36 cellular contexts compared by ENCODE assay signal in the genomic region with DNA sequence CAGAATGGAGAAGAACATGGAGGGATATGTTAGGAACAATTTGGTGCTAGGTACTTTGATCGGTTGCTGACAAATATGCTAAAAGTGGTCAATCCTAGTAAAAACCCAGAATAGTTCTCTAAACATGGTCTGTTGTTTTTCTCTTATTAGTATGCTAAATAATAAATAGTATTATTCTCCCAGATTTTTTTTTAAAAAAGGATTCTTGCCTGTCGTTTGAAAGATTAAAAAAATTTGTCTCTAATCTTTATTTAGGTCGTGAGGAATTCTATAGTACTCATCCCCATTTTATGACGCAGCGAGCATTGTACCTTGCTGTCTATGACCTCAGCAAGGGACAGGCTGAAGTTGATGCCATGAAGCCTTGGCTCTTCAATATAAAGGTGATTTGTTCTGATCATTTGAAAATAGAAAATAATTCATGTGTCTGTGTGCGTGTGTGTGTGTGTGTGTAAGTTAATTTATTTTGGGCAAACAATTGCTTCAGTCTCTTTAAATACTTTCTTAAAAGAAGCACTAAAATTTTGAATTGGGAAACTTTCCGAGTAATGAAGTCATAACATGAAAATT.
"Had no signal": no experiment of that assay in that cellular context is flagged by ENCODE, and none has a peak within 500 bp of the region (broad histone marks: within the 10 kb centered on the region; RNA-seq: fewer than 3 reads in every experiment).

No MANE protein-coding gene starts in this region.

- ATAC-seq: activated CD4-positive, alpha-beta T cell treated with anti-CD3 and anti-CD28 coated beads for 36 hours; activated CD4-positive, CD25-positive, alpha-beta regulatory T cell treated with anti-CD3 and anti-CD28 coated beads, Interleukin-2, amount 50 U/mL, for 24 hours; activated CD8-positive, alpha-beta memory T cell treated with anti-CD3 and anti-CD28 coated beads, Interleukin-2, amount 10 ng/mL, durations not matched to agents 7 days and 5 days; activated CD8-positive, alpha-beta T cell treated with anti-CD3 and anti-CD28 coated beads, Interleukin-2, amount 10 ng/mL, durations not matched to agents 7 days and 5 days; activated naive CD8-positive, alpha-beta T cell treated with anti-CD3 and anti-CD28 coated beads, Interleukin-2, amount 50 U/mL, for 24 hours had no signal

- H3K9me3 Mint-ChIP-seq: activated CD4-positive, alpha-beta memory T cell treated with anti-CD3 and anti-CD28 coated beads, Interleukin-2, amount 10 ng/mL, durations not matched to agents 7 days and 5 days; activated CD4-positive, alpha-beta T cell treated with anti-CD3 and anti-CD28 coated beads, Interleukin-2, amount 10 ng/mL, durations not matched to agents 7 days and 5 days; activated naive CD4-positive, alpha-beta T cell treated with anti-CD3 and anti-CD28 coated beads, Interleukin-2, amount 10 ng/mL, durations not matched to agents 7 days and 5 days; activated naive CD4-positive, alpha-beta T cell treated with anti-CD3 and anti-CD28 coated beads, Interleukin-2, amount 50 U/mL, for 24 hours; activated naive CD8-positive, alpha-beta T cell treated with anti-CD3 and anti-CD28 coated beads, Interleukin-2, amount 10 ng/mL, durations not matched to agents 7 days and 5 days; activated naive CD8-positive, alpha-beta T cell treated with anti-CD3 and anti-CD28 coated beads, Interleukin-2, amount 50 U/mL, for 24 hours; activated T-cell treated with anti-CD3 and anti-CD28 coated beads, Interleukin-2, amount 50 U/mL, for 24 hours; activated T-helper 2 cell treated with anti-CD3 and anti-CD28 coated beads, Interferon-gamma antibody, Interleukin-2, Interleukin-4, amounts not matched to agents 10 μg/mL and 5 μg/mL and 100 μg/mL, durations not matched to agents 14 hours and 24 hours and 36 hours; brain; central memory CD8-positive, alpha-beta T cell; T-helper 1 cell treated with Interleukin-12 subunit alpha and Interleukin-12 subunit beta and Interleukin-4 antibody, amounts not matched to agents 30 μg/mL and 1 μg/mL, for 36 hours; T-helper 2 cell treated with Interferon-gamma antibody and Interleukin-4, amounts not matched to agents 5 μg/mL and 100 μg/mL, for 36 hours had no signal

- H3K36me3 ChIP-seq: cardiac muscle cell had no signal

- H3K27ac Mint-ChIP-seq: activated CD4-positive, alpha-beta memory T cell treated with anti-CD3 and anti-CD28 coated beads, Interleukin-2, amount 10 ng/mL, durations not matched to agents 7 days and 5 days; activated CD4-positive, alpha-beta T cell treated with anti-CD3 and anti-CD28 coated beads for 36 hours; activated CD4-positive, alpha-beta T cell treated with anti-CD3 and anti-CD28 coated beads, Interleukin-2, amount 10 ng/mL, durations not matched to agents 7 days and 5 days; activated CD8-positive, alpha-beta memory T cell treated with anti-CD3 and anti-CD28 coated beads, Interleukin-2, amount 10 ng/mL, durations not matched to agents 7 days and 5 days; activated CD8-positive, alpha-beta T cell treated with anti-CD3 and anti-CD28 coated beads, Interleukin-2, amount 10 ng/mL, durations not matched to agents 7 days and 5 days; activated naive CD4-positive, alpha-beta T cell treated with anti-CD3 and anti-CD28 coated beads, Interleukin-2, amount 10 ng/mL, durations not matched to agents 7 days and 5 days; activated naive CD4-positive, alpha-beta T cell treated with anti-CD3 and anti-CD28 coated beads, Interleukin-2, amount 50 U/mL, for 24 hours; activated naive CD8-positive, alpha-beta T cell; activated naive CD8-positive, alpha-beta T cell treated with anti-CD3 and anti-CD28 coated beads, Interleukin-2, amount 10 ng/mL, durations not matched to agents 7 days and 5 days; activated naive CD8-positive, alpha-beta T cell treated with anti-CD3 and anti-CD28 coated beads, Interleukin-2, amount 50 U/mL, for 24 hours; activated T-cell treated with anti-CD3 and anti-CD28 coated beads, Interleukin-2, amount 50 U/mL, for 24 hours; activated T-helper 2 cell treated with anti-CD3 and anti-CD28 coated beads, Interferon-gamma antibody, Interleukin-2, Interleukin-4, amounts not matched to agents 10 μg/mL and 5 μg/mL and 100 μg/mL, durations not matched to agents 14 hours and 24 hours and 36 hours; brain; T-helper 1 cell treated with Interleukin-12 subunit alpha and Interleukin-12 subunit beta and Interleukin-4 antibody, amounts not matched to agents 30 μg/mL and 1 μg/mL, for 36 hours; T-helper 2 cell treated with Interferon-gamma antibody and Interleukin-4, amounts not matched to agents 5 μg/mL and 100 μg/mL, for 36 hours had no signal

- H3K4me3 Mint-ChIP-seq: activated CD4-positive, alpha-beta memory T cell treated with anti-CD3 and anti-CD28 coated beads, Interleukin-2, amount 10 ng/mL, durations not matched to agents 7 days and 5 days; activated CD4-positive, alpha-beta T cell treated with anti-CD3 and anti-CD28 coated beads for 36 hours; activated CD4-positive, alpha-beta T cell treated with anti-CD3 and anti-CD28 coated beads, Interleukin-2, amount 10 ng/mL, durations not matched to agents 7 days and 5 days; activated CD8-positive, alpha-beta memory T cell treated with anti-CD3 and anti-CD28 coated beads, Interleukin-2, amount 10 ng/mL, durations not matched to agents 7 days and 5 days; activated CD8-positive, alpha-beta T cell treated with anti-CD3 and anti-CD28 coated beads, Interleukin-2, amount 10 ng/mL, durations not matched to agents 7 days and 5 days; activated naive CD4-positive, alpha-beta T cell treated with anti-CD3 and anti-CD28 coated beads, Interleukin-2, amount 10 ng/mL, durations not matched to agents 7 days and 5 days; activated naive CD4-positive, alpha-beta T cell treated with anti-CD3 and anti-CD28 coated beads, Interleukin-2, amount 50 U/mL, for 24 hours; activated naive CD8-positive, alpha-beta T cell; activated naive CD8-positive, alpha-beta T cell treated with anti-CD3 and anti-CD28 coated beads, Interleukin-2, amount 10 ng/mL, durations not matched to agents 7 days and 5 days; activated naive CD8-positive, alpha-beta T cell treated with anti-CD3 and anti-CD28 coated beads, Interleukin-2, amount 50 U/mL, for 24 hours; activated T-cell treated with anti-CD3 and anti-CD28 coated beads, Interleukin-2, amount 50 U/mL, for 24 hours; brain; central memory CD8-positive, alpha-beta T cell; T-helper 1 cell treated with Interleukin-12 subunit alpha and Interleukin-12 subunit beta and Interleukin-4 antibody, amounts not matched to agents 30 μg/mL and 1 μg/mL, for 36 hours; T-helper 2 cell treated with Interferon-gamma antibody and Interleukin-4, amounts not matched to agents 5 μg/mL and 100 μg/mL, for 36 hours had no signal

- H3K4me3 ChIP-seq: ascending aorta, cardiac muscle cell had no signal

- H3K27ac ChIP-seq: ascending aorta, cardiac muscle cell, VCaP had no signal

- H3K27me3 Mint-ChIP-seq: activated CD4-positive, alpha-beta T cell treated with anti-CD3 and anti-CD28 coated beads for 36 hours; activated CD8-positive, alpha-beta memory T cell treated with anti-CD3 and anti-CD28 coated beads, Interleukin-2, amount 10 ng/mL, durations not matched to agents 7 days and 5 days; activated naive CD4-positive, alpha-beta T cell treated with anti-CD3 and anti-CD28 coated beads, Interleukin-2, amount 10 ng/mL, durations not matched to agents 7 days and 5 days; activated naive CD4-positive, alpha-beta T cell treated with anti-CD3 and anti-CD28 coated beads, Interleukin-2, amount 50 U/mL, for 24 hours; activated naive CD8-positive, alpha-beta T cell; activated T-cell treated with anti-CD3 and anti-CD28 coated beads, Interleukin-2, amount 50 U/mL, for 24 hours; brain; central memory CD8-positive, alpha-beta T cell had no signal

- H3K36me3 Mint-ChIP-seq: activated CD8-positive, alpha-beta memory T cell treated with anti-CD3 and anti-CD28 coated beads, Interleukin-2, amount 10 ng/mL, durations not matched to agents 7 days and 5 days; activated naive CD4-positive, alpha-beta T cell treated with anti-CD3 and anti-CD28 coated beads, Interleukin-2, amount 10 ng/mL, durations not matched to agents 7 days and 5 days; activated naive CD4-positive, alpha-beta T cell treated with anti-CD3 and anti-CD28 coated beads, Interleukin-2, amount 50 U/mL, for 24 hours; activated naive CD8-positive, alpha-beta T cell; activated naive CD8-positive, alpha-beta T cell treated with anti-CD3 and anti-CD28 coated beads, Interleukin-2, amount 10 ng/mL, durations not matched to agents 7 days and 5 days; brain had no signal

- H3K9me3 ChIP-seq: ascending aorta had no signal

- DNase-seq: activated CD4-positive, alpha-beta memory T cell treated with anti-CD3 and anti-CD28 coated beads, Interleukin-2, amount 10 ng/mL, durations not matched to agents 7 days and 5 days; activated CD4-positive, alpha-beta T cell treated with anti-CD3 and anti-CD28 coated beads for 1 hour; activated CD4-positive, alpha-beta T cell treated with anti-CD3 and anti-CD28 coated beads for 36 hours; activated CD4-positive, alpha-beta T cell treated with anti-CD3 and anti-CD28 coated beads for 48 hours; activated CD4-positive, alpha-beta T cell treated with anti-CD3 and anti-CD28 coated beads, Interleukin-2, amount 10 ng/mL, durations not matched to agents 7 days and 5 days; activated CD4-positive, alpha-beta T cell treated with anti-CD3 and anti-CD28 coated beads, Interleukin-2, amount 50 U/mL, for 48 hours; activated CD4-positive, CD25-positive, alpha-beta regulatory T cell; activated CD8-positive, alpha-beta memory T cell treated with anti-CD3 and anti-CD28 coated beads for 24 hours; activated CD8-positive, alpha-beta memory T cell treated with anti-CD3 and anti-CD28 coated beads, Interleukin-2, amount 10 ng/mL, durations not matched to agents 7 days and 5 days; activated CD8-positive, alpha-beta memory T cell treated with anti-CD3 and anti-CD28 coated beads, Interleukin-2, amount 50 U/mL, for 48 hours; activated CD8-positive, alpha-beta T cell treated with anti-CD3 and anti-CD28 coated beads, Interleukin-2, amount 10 ng/mL, durations not matched to agents 7 days and 5 days; activated effector memory CD4-positive, alpha-beta T cell treated with Interleukin-2 at 50 U/mL for 16 hours; activated gamma-delta T cell; activated naive CD4-positive, alpha-beta T cell treated with anti-CD3 and anti-CD28 coated beads, Interleukin-2, amount 10 ng/mL, durations not matched to agents 7 days and 5 days; activated naive CD4-positive, alpha-beta T cell treated with Interleukin-2 at 50 U/mL for 16 hours; activated naive CD8-positive, alpha-beta T cell treated with anti-CD3 and anti-CD28 coated beads, Interleukin-2, amount 10 ng/mL, durations not matched to agents 7 days and 5 days; activated naive CD8-positive, alpha-beta T cell treated with anti-CD3 and anti-CD28 coated beads, Interleukin-2, amount 50 U/mL, for 24 hours; activated T-cell treated with anti-CD3 and anti-CD28 coated beads, Interleukin-2, amount 50 U/mL, for 24 hours; activated T-cell treated with anti-CD3 and anti-CD28 coated beads, Interleukin-2, amount 50 U/mL, for 48 hours; amygdala; anterior cingulate cortex; cerebellar nuclear complex; T-helper 1 cell; T-helper 2 cell; T-helper 9 cell had no signal

- H3K4me1 ChIP-seq: ascending aorta had no signal

- H3K4me1 Mint-ChIP-seq: activated CD4-positive, alpha-beta memory T cell treated with anti-CD3 and anti-CD28 coated beads, Interleukin-2, amount 10 ng/mL, durations not matched to agents 7 days and 5 days; activated CD4-positive, alpha-beta T cell treated with anti-CD3 and anti-CD28 coated beads for 36 hours; activated CD4-positive, alpha-beta T cell treated with anti-CD3 and anti-CD28 coated beads, Interleukin-2, amount 10 ng/mL, durations not matched to agents 7 days and 5 days; activated CD8-positive, alpha-beta memory T cell treated with anti-CD3 and anti-CD28 coated beads, Interleukin-2, amount 10 ng/mL, durations not matched to agents 7 days and 5 days; activated naive CD4-positive, alpha-beta T cell treated with anti-CD3 and anti-CD28 coated beads, Interleukin-2, amount 10 ng/mL, durations not matched to agents 7 days and 5 days; activated naive CD4-positive, alpha-beta T cell treated with anti-CD3 and anti-CD28 coated beads, Interleukin-2, amount 50 U/mL, for 24 hours; activated naive CD8-positive, alpha-beta T cell treated with anti-CD3 and anti-CD28 coated beads, Interleukin-2, amount 10 ng/mL, durations not matched to agents 7 days and 5 days; activated naive CD8-positive, alpha-beta T cell treated with anti-CD3 and anti-CD28 coated beads, Interleukin-2, amount 50 U/mL, for 24 hours; brain; central memory CD8-positive, alpha-beta T cell had no signal

- H3K27me3 ChIP-seq: ascending aorta, cardiac muscle cell had no signal
